ENCODE assay signal across 11 cellular contexts in genomic region chr16:31529398-31530312, GRCh38. TPM values are rescaled to one million over a fixed set of nuclear protein-coding genes. Genes with fewer than 3 reads are reported as not detected.
DNase-seq lines count a peak whose midpoint lies in the region; ATAC-seq and TF ChIP-seq lines count a peak whose summit lies in the region.
"Had no signal": no experiment of that assay in that cellular context is flagged by ENCODE, and none has a peak within 500 bp of the region (broad histone marks: within the 10 kb centered on the region; RNA-seq: fewer than 3 reads in every experiment).

No MANE protein-coding gene starts in this region.

- H3K4me3 ChIP-seq in AG10803 (ENCODE audit: low read length) (peak overlapping the region; percentile 53), fibroblast of the aortic adventitia (ENCODE audit: low read depth, low read length) (peak overlapping the region; percentile 44), parathyroid adenoma (ENCODE audit: low read depth, low read length) (no peak overlapping the region)

- H3K4me1 ChIP-seq in parathyroid adenoma, result no peaks in the 10 kb centered on the region

- DNase-seq in AG10803 (ENCODE audit: low read depth) (no peak), NCI-H748 (lab: John Stamatoyannopoulos, UW; ENCODE audit: unreplicated experiment) (peak; percentile 62), fibroblast of the aortic adventitia (ENCODE audit: low read depth) (no peak), GM13977 (ENCODE audit: low spot score) (no peak), A172 (ENCODE audit: low spot score) (no peak)
- DNase-seq: effector CD8-positive, alpha-beta T cell; HCEC 1CT; occipital lobe had no signal

- no peaks in the 10 kb centered on the region for H3K9me3 ChIP-seq in parathyroid adenoma (ENCODE audit: control insufficient read depth, low read length)

- ATAC-seq in GM19324 (IDR thresholded peaks at IDR 0.05; ENCODE audit: low FRiP score, unreplicated experiment) (no peak), HG03175 (IDR thresholded peaks at IDR 0.05; ENCODE audit: unreplicated experiment) (no peak)

- TF ChIP-seq CTCF in AG10803 (conservative IDR thresholded peaks at IDR 0.05; ENCODE audit: low read length) (no peak), fibroblast of the aortic adventitia (IDR thresholded peaks at IDR 0.05; ENCODE audit: insufficient read depth, low read length) (no peak), parathyroid adenoma (IDR thresholded peaks at IDR 0.05) (no peak), GM13977 (IDR thresholded peaks at IDR 0.05; ENCODE audit: extremely low read depth, insufficient read depth, missing control alignments) (no peak)

- peak overlapping the region; percentile 5 for H2AFZ ChIP-seq in parathyroid adenoma

- no peaks in the 10 kb centered on the region for H3K36me3 ChIP-seq in parathyroid adenoma (ENCODE audit: control insufficient read depth, insufficient read depth, low read length)

- H3K27ac ChIP-seq in parathyroid adenoma, result no peak overlapping the region

- in situ Hi-C loops in GM13977 (cut with MboI; ENCODE audit: low pct_unique_long_range_greater_than_20kb, low sequenced_read_pairs, unreplicated experiment), result no loop called here

- no peaks in the 10 kb centered on the region for H3K27me3 ChIP-seq in parathyroid adenoma (ENCODE audit: control insufficient read depth, insufficient read depth, low read length)

- peak overlapping the region; percentile 57 for H3K4me2 ChIP-seq in parathyroid adenoma (ENCODE audit: low read length)

- no peaks in the 10 kb centered on the region for H3K79me2 ChIP-seq in parathyroid adenoma

- H3K9ac ChIP-seq in parathyroid adenoma, result no peak overlapping the region

RNA-seq across cellular contexts. Expression of gene AHSP, which starts 2.0 kb away (rescaled TPM):
- not detected in 2 replicates for total RNA-seq in fibroblast of the aortic adventitia (ENCODE audit: low replicate concordance)
- total RNA-seq in A172 (2014; rRNA removed; shearing (Covaris generic)), result not detected in 2 replicates

RNA-seq across cellular contexts. Expression of gene RUSF1, which starts 21.5 kb away (rescaled TPM):
- total RNA-seq in fibroblast of the aortic adventitia (ENCODE audit: low replicate concordance), result 45.5 and 50.0 TPM in 2 replicates
- 39.6 and 46.8 TPM in 2 replicates for total RNA-seq in A172 (2014; rRNA removed; shearing (Covaris generic))

RNA-seq across cellular contexts. Expression of gene SLC5A2, which starts 46.7 kb away (rescaled TPM):
- total RNA-seq in fibroblast of the aortic adventitia (ENCODE audit: low replicate concordance), result not detected in 2 replicates
- 0.05 TPM in 1 of 2 replicates, not detected in the other for total RNA-seq in A172 (2014; rRNA removed; shearing (Covaris generic))

RNA-seq across cellular contexts. Expression of gene TGFB1I1, which starts 57.7 kb away (rescaled TPM):
- total RNA-seq in fibroblast of the aortic adventitia (ENCODE audit: low replicate concordance), result 30.3 and 56.7 TPM in 2 replicates
- total RNA-seq in A172 (2014; rRNA removed; shearing (Covaris generic)), result 29.8 and 42.0 TPM in 2 replicates
